ENCODE assay signal across 8 cellular contexts in genomic region chr12:79420146-79420618, GRCh38.
A peak's percentile ranks its signal among the peaks of the same experiment; 100 is the strongest.
DNase-seq lines count a peak whose midpoint lies in the region; ATAC-seq and TF ChIP-seq lines count a peak whose summit lies in the region.

No MANE protein-coding gene starts in this region.

- no peaks in the 10 kb centered on the region for H3K9me3 Mint-ChIP-seq in Calu3 (ENCODE audit: low read depth, unreplicated experiment)

- DNase-seq in Calu3 (peak; percentile 52), HS-5 (ENCODE audit: low read depth) (peak; percentile 88), amniotic epithelial cell (ENCODE audit: low read depth) (peak; percentile 90), left kidney (ENCODE audit: low read depth, low spot score) (peak; percentile 81)
- no peak for DNase-seq in stimulated activated CD4-positive, alpha-beta T cell treated with anti-CD3 and anti-CD28 coated beads, Interleukin-15, amount 100 ng/mL, for 24 hours
- DNase-seq in effector CD8-positive, alpha-beta T cell (lab: John Stamatoyannopoulos, UW): no peak

- H3K4me3 Mint-ChIP-seq in Calu3 (ENCODE audit: low read depth, unreplicated experiment): no peak overlapping the region

- H3K36me3 Mint-ChIP-seq in Calu3 (ENCODE audit: insufficient read depth, unreplicated experiment): peaks cover 22% of the 10 kb centered on the region

- H3K4me1 Mint-ChIP-seq in Calu3 (ENCODE audit: low read depth, unreplicated experiment): peaks cover 94% of the 10 kb centered on the region

- intact Hi-C loops in Calu3 (cut with micrococcal nuclease; ENCODE audit: unreplicated experiment): loop anchor here (1.0 to 5.0 kb wide), 5 partner anchors 29 to 512 kb away; no protein-coding TSS in a partner anchor

- CTCF ChIA-PET in Calu3 (lab: Charles Lee): interaction anchor here (0.6 to 1.6 kb wide), 11 partner anchors 12 to 318 kb away, joined by 3 to 19 read pairs (median 5); partner anchors contain the start of gene PAWR

- H3K27ac Mint-ChIP-seq in Calu3 (ENCODE audit: unreplicated experiment): peak overlapping the region; percentile 76

- TF ChIP-seq CTCF in Calu3 (IDR thresholded peaks at IDR 0.05; ENCODE audit: unreplicated experiment): peak; percentile 31

- ATAC-seq in HG03108 (IDR thresholded peaks at IDR 0.05; ENCODE audit: unreplicated experiment) (no peak), HG02610 (IDR thresholded peaks at IDR 0.05; ENCODE audit: unreplicated experiment) (no peak)

- H3K27me3 Mint-ChIP-seq in Calu3 (ENCODE audit: unreplicated experiment): no peaks in the 10 kb centered on the region

- no TSS peak for BruUV-seq in Calu3 (replicated peaks; lab: Mats Ljungman, UMichigan)

Comparison
In these comparisons a context has a peak if more than half of its experiments do, and no peak if none do; other contexts are left out.
1. DNase-seq: peak in Calu3 (single experiment), HS-5 (single experiment), amniotic epithelial cell (single experiment) and left kidney (single experiment); none in stimulated activated CD4-positive, alpha-beta T cell treated with anti-CD3 and anti-CD28 coated beads, Interleukin-15, amount 100 ng/mL, for 24 hours (single experiment) and effector CD8-positive, alpha-beta T cell (single experiment).